Comparison of ENCODE assay signal across 23 cellular contexts in the genomic region with DNA sequence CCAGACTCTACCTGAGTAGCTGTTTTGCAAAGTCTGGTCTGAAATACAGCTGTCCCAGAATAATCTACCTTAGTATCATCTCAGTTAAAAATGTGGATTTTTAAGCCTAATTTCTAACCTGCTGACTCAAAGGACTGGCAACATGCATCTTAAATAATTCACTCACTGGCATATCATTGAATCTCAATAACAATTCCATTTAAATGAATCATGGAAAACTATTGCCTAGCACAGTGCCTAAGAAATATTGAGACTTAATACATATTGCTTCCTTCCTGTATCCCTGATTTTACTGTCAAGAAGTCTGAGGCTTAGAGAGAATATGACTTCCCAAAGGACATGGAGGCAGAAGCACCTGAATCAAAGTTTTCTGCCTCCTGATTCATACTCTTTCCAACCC. TPM values are rescaled to one million over a fixed set of nuclear protein-coding genes. Genes with fewer than 3 reads are reported as not detected.
DNase-seq lines count a peak whose midpoint lies in the region; ATAC-seq, FAIRE-seq and TF ChIP-seq lines count a peak whose summit lies in the region.
"Had no signal": no experiment of that assay in that cellular context is flagged by ENCODE, and none has a peak within 500 bp of the region (broad histone marks: within the 10 kb centered on the region; RNA-seq: fewer than 3 reads in every experiment).

No MANE protein-coding gene starts in this region.

- intact Hi-C loops in endothelial cell of umbilical vein (cut with micrococcal nuclease): loop anchor here (1.0 kb wide), 1 partner anchor 126 kb away; no protein-coding TSS in a partner anchor

- POLR2A ChIA-PET in endothelial cell of umbilical vein (lab: Charles Lee): interaction anchor here (4.0 kb wide), 1 partner anchor 16 kb away, joined by 10 read pairs; no protein-coding TSS in a partner anchor
- POLR2A ChIA-PET in GM10248 (lab: Yijun Ruan, JAX): no interaction called here

- H2AFZ ChIP-seq in endothelial cell of umbilical vein (ENCODE audit: low read depth, low read length): no peak overlapping the region
- no peak overlapping the region for H2AFZ ChIP-seq in osteoblast (ENCODE audit: low read length)

- H4K20me1 ChIP-seq in endothelial cell of umbilical vein (replicated peaks; ENCODE audit: control insufficient read depth, extremely low read depth, insufficient read depth, low read length) (no peaks in the 10 kb centered on the region), osteoblast (ENCODE audit: insufficient read depth, low read length) (no peaks in the 10 kb centered on the region)

- no peaks in the 10 kb centered on the region for H3K9me1 ChIP-seq in endothelial cell of umbilical vein (replicated peaks; ENCODE audit: control insufficient read depth, extremely low read depth, insufficient read depth, low read length)

- peak overlapping the region; percentile 38 for H3K9ac ChIP-seq in endothelial cell of umbilical vein (replicated peaks; ENCODE audit: extremely low read depth, insufficient read depth, low read length)

- FAIRE-seq in endothelial cell of umbilical vein (lab: Jason Lieb, UNC): peak; percentile 63

- peak; percentile 70 for DNase-seq in EH (ENCODE audit: low read depth)
- DNase-seq in RKO (ENCODE audit: low spot score): peak; percentile 78
- peak; percentile 75 for DNase-seq in endothelial cell of umbilical vein (ENCODE audit: low read depth, low spot score)
- DNase-seq in osteoblast (ENCODE audit: insufficient read length, low spot score, missing footprints): no peak
- no peak for DNase-seq in GM10248 (ENCODE audit: extremely low spot score)
- DNase-seq in NCI-H446 (lab: John Stamatoyannopoulos, UW): no peak
- DNase-seq in NCI-H524 (lab: John Stamatoyannopoulos, UW): no peak
- DNase-seq: AML-193; endodermal cell; KBM-7; NCI-H1105 treated with DMSO at 0.1 percent for 48 hours; NCI-H69; nucleus accumbens; sigmoid colon; stimulated activated CD4-positive, alpha-beta T cell treated with anti-CD3 and anti-CD28 coated beads, Interleukin-2, amount 100 ng/mL, for 24 hours; stomach had no signal

- H3K4me2 ChIP-seq in endothelial cell of umbilical vein (ENCODE audit: insufficient read depth, low read length) (peak overlapping the region; percentile 50), osteoblast (ENCODE audit: insufficient read depth, low read length) (no peak overlapping the region)

- TF ChIP-seq POLR2A in endothelial cell of umbilical vein (IDR thresholded peaks at IDR 0.05; ENCODE audit: low read depth, low read length): peak; percentile 33

- no peaks in the 10 kb centered on the region for H3K79me2 ChIP-seq in endothelial cell of umbilical vein (ENCODE audit: control insufficient read depth, insufficient read depth, low read length)
- H3K79me2 ChIP-seq in osteoblast (ENCODE audit: insufficient read depth, low read length): no peaks in the 10 kb centered on the region

- no TSS peak for BruUV-seq in endothelial cell of umbilical vein (replicated peaks; lab: Mats Ljungman, UMichigan)

- no peaks in the 10 kb centered on the region for H3K36me3 ChIP-seq in endothelial cell of umbilical vein (ENCODE audit: control insufficient read depth in 2 of 2, extremely low read depth in 1 of 2, insufficient read depth in 2 of 2, low read length in 2 of 2)
- H3K36me3 ChIP-seq in osteoblast (ENCODE audit: insufficient read depth, low read length): no peaks in the 10 kb centered on the region
- H3K36me3 ChIP-seq: HAP-1, sigmoid colon, stomach had no signal

- no peak for ATAC-seq in HG02870 (IDR thresholded peaks at IDR 0.05; ENCODE audit: unreplicated experiment)
- ATAC-seq: activated CD4-positive, CD25-positive, alpha-beta regulatory T cell treated with anti-CD3 and anti-CD28 coated beads, Interleukin-2, amount 50 U/mL, for 24 hours had no signal

- H3K27me3 ChIP-seq in endothelial cell of umbilical vein (ENCODE audit: control insufficient read depth in 2 of 2, insufficient read depth in 2 of 2, low read length in 2 of 2) (no peaks in the 10 kb centered on the region), osteoblast (ENCODE audit: insufficient read depth, low read length) (no peaks in the 10 kb centered on the region)
- H3K27me3 ChIP-seq: sigmoid colon, stomach had no signal

- TF ChIP-seq CTCF in endothelial cell of umbilical vein (IDR thresholded peaks at IDR 0.05; ENCODE audit: extremely low read depth in 1 of 2, insufficient read depth in 1 of 2, low read depth in 1 of 2, low read length in 2 of 2): no peak
- no peak for TF ChIP-seq CTCF in osteoblast (IDR thresholded peaks at IDR 0.05; ENCODE audit: extremely low read depth, low read depth, low read length)
- no peak for TF ChIP-seq CTCF in GM10248 (IDR thresholded peaks at IDR 0.05; ENCODE audit: control extremely low read depth, extremely low read depth, low read depth, missing control alignments)

- dilution Hi-C loops in endothelial cell of umbilical vein (cut with MboI; ENCODE audit: extremely low pct_ligation_motif_present, low sequenced_read_pairs): loop anchor here (25.0 kb wide), 1 partner anchor 204 kb away; a partner anchor contains a TSS

- H3K27ac ChIP-seq in endothelial cell of umbilical vein (ENCODE audit: insufficient read depth, low read depth, low read length) (peak overlapping the region; percentile 93), osteoblast (ENCODE audit: low read depth, low read length) (peak overlapping the region; percentile 97)
- H3K27ac ChIP-seq: sigmoid colon, SK-N-MC, stomach had no signal

- H3K4me3 ChIP-seq in endothelial cell of umbilical vein (replicated peaks in 1 of 3; ENCODE audit: insufficient read depth in 1 of 3, low read depth in 1 of 3, low read length in 3 of 3) (no peak overlapping the region), osteoblast (ENCODE audit: insufficient read depth, low read length) (no peak overlapping the region)
- H3K4me3 ChIP-seq: HAP-1, sigmoid colon, SK-N-MC, stomach had no signal

- H3K4me1 ChIP-seq in endothelial cell of umbilical vein (ENCODE audit: control insufficient read depth, extremely low read depth, insufficient read depth, low read length): peaks cover 57% of the 10 kb centered on the region
- H3K4me1 ChIP-seq in osteoblast (ENCODE audit: insufficient read depth, low read length): peaks cover 73% of the 10 kb centered on the region
- H3K4me1 ChIP-seq: HAP-1 had no signal

- CTCF ChIA-PET in endothelial cell of umbilical vein (lab: Charles Lee) (interaction anchor here (1.6 to 9.7 kb wide), 8 partner anchors 9 to 458 kb away, joined by 3 to 65 read pairs (median 10); a partner anchor contains a TSS), GM10248 (lab: Yijun Ruan, JAX) (interaction anchor here (1.3 to 3.8 kb wide), 5 partner anchors 11 to 31 kb away, joined by 4 to 46 read pairs (median 5); no protein-coding TSS in a partner anchor)

- no peaks in the 10 kb centered on the region for H3K9me3 ChIP-seq in endothelial cell of umbilical vein (replicated peaks; ENCODE audit: control insufficient read depth, insufficient read depth, low read length)
- no peaks in the 10 kb centered on the region for H3K9me3 ChIP-seq in osteoblast (ENCODE audit: low read depth, low read length)
- H3K9me3 ChIP-seq: HAP-1, sigmoid colon, stomach had no signal

TF ChIP-seq in endothelial cell of umbilical vein, 7 proteins besides CTCF, POLR2A, EP300 and RAD21:
- TF ChIP-seq MYC (IDR thresholded peaks at IDR 0.05; ENCODE audit: low read depth, low read length) (no peak), GATA2 (IDR thresholded peaks at IDR 0.05; ENCODE audit: insufficient read depth, insufficient read length, low read depth, low read length) (peak; percentile 90), JUN (IDR thresholded peaks at IDR 0.05; ENCODE audit: borderline replicate concordance, insufficient read depth, insufficient read length, low read depth) (peak; percentile 79), FOS (IDR thresholded peaks at IDR 0.05; ENCODE audit: borderline replicate concordance, insufficient read depth, low read length) (peak; percentile 70), POLR2AphosphoS5 (IDR thresholded peaks at IDR 0.05; ENCODE audit: insufficient read depth, low read depth, low read length) (peak; percentile 24)

RNA-seq across cellular contexts. Expression of a gene that starts 3.1 kb away (rescaled TPM):
- total RNA-seq in endothelial cell of umbilical vein: 4.5 and 9.0 TPM in 2 replicates
- polyA plus RNA-seq in endothelial cell of umbilical vein: 1.9 and 3.7 TPM in 2 replicates
- 8.6 and 9.5 TPM in 2 replicates for polyA plus RNA-seq in endothelial cell of umbilical vein (2011; cell fraction: cytosol; rRNA removed)
- polyA plus RNA-seq in endothelial cell of umbilical vein (2011; cell fraction: nucleus; rRNA removed): 14.6 and 22.8 TPM in 2 replicates
- 3.3 and 5.7 TPM in 2 replicates for polyA plus RNA-seq in endothelial cell of umbilical vein (2012)
- polyA minus RNA-seq in endothelial cell of umbilical vein: 2.8 and 4.0 TPM in 2 replicates
- polyA minus RNA-seq in endothelial cell of umbilical vein (2011; cell fraction: cytosol; rRNA and poly(A)+ RNA removed): not detected
- 18.8 and 25.0 TPM in 2 replicates for polyA minus RNA-seq in endothelial cell of umbilical vein (2011; cell fraction: nucleus; rRNA and poly(A)+ RNA removed)
- total RNA-seq in osteoblast: 0.88 and 1.1 TPM in 2 replicates
- total RNA-seq: activated T-helper 2 cell treated with anti-CD3 and anti-CD28 coated beads, Interferon-gamma antibody, Interleukin-2, Interleukin-4, amounts not matched to agents 10 μg/mL and 5 μg/mL and 100 μg/mL, durations not matched to agents 14 hours and 24 hours and 36 hours; endodermal cell; lower leg skin; OCI-LY7; sigmoid colon had no signal
- polyA plus RNA-seq: sigmoid colon had no signal

Comparison
In these comparisons a context has a peak if more than half of its experiments do, and no peak if none do; other contexts are left out.
1. DNase-seq: peak in EH (single experiment), RKO (single experiment) and endothelial cell of umbilical vein (single experiment); none in osteoblast (single experiment), GM10248 (single experiment), NCI-H446 (0 of 2) and NCI-H524 (0 of 2).